14 cellular contexts compared by ENCODE assay signal in genomic region chr7:102009628-102010027, GRCh38.
DNase-seq lines count a peak whose midpoint lies in the region; ATAC-seq, FAIRE-seq and TF ChIP-seq lines count a peak whose summit lies in the region.
"Had no signal": no experiment of that assay in that cellular context is flagged by ENCODE, and none has a peak within 500 bp of the region (broad histone marks: within the 10 kb centered on the region; RNA-seq: fewer than 3 reads in every experiment).

No MANE protein-coding gene starts in this region.

- no peak overlapping the region for H2BK120ac ChIP-seq in mesendoderm (ENCODE audit: low read depth, low read length)

- H3K4me2 ChIP-seq in mesendoderm (ENCODE audit: low read length) (no peak overlapping the region), OCI-LY7 (ENCODE audit: low read length) (no peak overlapping the region)

- H3K23ac ChIP-seq in mesendoderm (ENCODE audit: low read length): no peak overlapping the region

- FAIRE-seq in GM12892 (lab: Jason Lieb, UNC): no peak
- FAIRE-seq: endothelial cell of umbilical vein had no signal

- H3K27me3 ChIP-seq in heart left ventricle: no peaks in the 10 kb centered on the region
- H3K27me3 ChIP-seq in mesendoderm (ENCODE audit: insufficient read depth, low read length, poor library complexity): no peaks in the 10 kb centered on the region
- H3K27me3 ChIP-seq: stomach had no signal

- H4K5ac ChIP-seq in mesendoderm (ENCODE audit: low read length): no peak overlapping the region

- no peak overlapping the region for H2AFZ ChIP-seq in OCI-LY7 (ENCODE audit: low read length)

- H4K8ac ChIP-seq in mesendoderm (ENCODE audit: low read depth, low read length): no peak overlapping the region

- POLR2A ChIA-PET in OCI-LY7 (lab: Charles Lee): interaction anchor here (0.6 to 0.7 kb wide), 3 partner anchors 20 to 188 kb away, joined by 3 to 7 read pairs (median 4); no protein-coding TSS in a partner anchor

- H3K79me2 ChIP-seq in mesendoderm (ENCODE audit: control insufficient read depth, insufficient read depth, low read length) (peaks cover 9% of the 10 kb centered on the region), OCI-LY7 (ENCODE audit: insufficient read depth, low read depth, low read length) (peaks cover 78% of the 10 kb centered on the region)

- peaks cover 0 to 10% (median 0%) of the 10 kb centered on the region in 12 donors for H3K4me1 ChIP-seq in heart left ventricle
- no peaks in the 10 kb centered on the region for H3K4me1 ChIP-seq in mesendoderm (ENCODE audit: control insufficient read depth, low read depth, low read length)
- H3K4me1 ChIP-seq in OCI-LY7 (ENCODE audit: insufficient read depth, low read length, poor library complexity, severe bottlenecking): no peaks in the 10 kb centered on the region

- H3K56ac ChIP-seq in mesendoderm (ENCODE audit: low read length): no peak overlapping the region

- H3K18ac ChIP-seq in mesendoderm (ENCODE audit: low read length): no peak overlapping the region

- intact Hi-C loops in left ventricle myocardium superior (cut with micrococcal nuclease) (no loop called here), heart left ventricle (cut with DNase I) (no loop called here), sciatic nerve (cut with DNase I) (no loop called here), OCI-LY7 (cut with micrococcal nuclease; ENCODE audit: unreplicated experiment) (no loop called here)

- H3K9me2 ChIP-seq in OCI-LY7 (ENCODE audit: insufficient read depth, low read length): no peaks in the 10 kb centered on the region

- ATAC-seq in left ventricle myocardium superior: peak; percentile 21
- ATAC-seq in heart left ventricle: no peak
- ATAC-seq in sciatic nerve: no peak

- 57 to 67% (median 63%) methylated on average over 5 of the region's 5 CpGs for WGBS in heart left ventricle, 4 donors
- no CpG with 5 or more reads among the region's 5 CpGs for WGBS in mesendoderm (ENCODE audit: extremely low coverage, insufficient coverage, low lambda C conversion rate)

- no peak overlapping the region for H2BK15ac ChIP-seq in mesendoderm (replicated peaks; ENCODE audit: low read depth)

- no peak overlapping the region for H2BK5ac ChIP-seq in mesendoderm (ENCODE audit: low read length)

- H3K9me3 ChIP-seq in heart left ventricle: no peaks in the 10 kb centered on the region
- no peaks in the 10 kb centered on the region for H3K9me3 ChIP-seq in OCI-LY7 (ENCODE audit: low read length)
- H3K9me3 ChIP-seq: stomach had no signal

- peaks cover 23% of the 10 kb centered on the region for H3K79me1 ChIP-seq in mesendoderm (ENCODE audit: low read length)

- no peak overlapping the region for H2AK5ac ChIP-seq in mesendoderm (ENCODE audit: low read length)

- H4K20me1 ChIP-seq in OCI-LY7 (ENCODE audit: insufficient read depth, low read length): no peaks in the 10 kb centered on the region

- H3K4ac ChIP-seq in mesendoderm (ENCODE audit: low read depth, low read length): no peak overlapping the region

- no peak for DNase-seq in left ventricle myocardium superior
- no peak for DNase-seq in heart left ventricle
- peak; percentile 59 for DNase-seq in choroid plexus epithelial cell (ENCODE audit: low read depth)
- DNase-seq in mesendoderm: peak; percentile 63
- DNase-seq in sciatic nerve (ENCODE audit: low spot score): no peak
- DNase-seq in NCI-H774 (lab: John Stamatoyannopoulos, UW): no peak
- no peak for DNase-seq in GM12892 (ENCODE audit: insufficient read length)
- no peak for DNase-seq in OCI-LY7 (ENCODE audit: low spot score)
- DNase-seq: activated CD4-positive, alpha-beta memory T cell treated with anti-CD3 and anti-CD28 coated beads for 36 hours; DMS 273 treated with DMSO at 0.1 percent for 48 hours; NCI-H187 treated with DMSO at 0.1 percent for 48 hours; SHP77 treated with DMSO at 0.1 percent for 48 hours had no signal

- peaks cover 0 to 4% (median 0%) of the 10 kb centered on the region in 9 donors for H3K36me3 ChIP-seq in heart left ventricle
- H3K36me3 ChIP-seq in mesendoderm (ENCODE audit: control insufficient read depth, insufficient read depth, low read length): no peaks in the 10 kb centered on the region
- H3K36me3 ChIP-seq in OCI-LY7 (ENCODE audit: insufficient read depth, low read length): peaks cover 88% of the 10 kb centered on the region

- no peak overlapping the region for H3K4me3 ChIP-seq in heart left ventricle
- H3K4me3 ChIP-seq in choroid plexus epithelial cell (ENCODE audit: low read depth, low read length): no peak overlapping the region
- H3K4me3 ChIP-seq in mesendoderm (ENCODE audit: low read length): no peak overlapping the region
- no peak overlapping the region for H3K4me3 ChIP-seq in OCI-LY7 (ENCODE audit: low read depth, low read length, poor library complexity, severe bottlenecking)
- H3K4me3 ChIP-seq: stomach had no signal

- TF ChIP-seq POLR2A in heart left ventricle (IDR thresholded peaks at IDR 0.05) (no peak), GM12892 (IDR thresholded peaks at IDR 0.05; ENCODE audit: low read depth, low read length) (no peak)

- CTCF ChIA-PET in OCI-LY7 (lab: Charles Lee; ENCODE audit: unreplicated experiment): no interaction called here

- TF ChIP-seq CTCF in heart left ventricle (IDR thresholded peaks at IDR 0.05) (no peak), choroid plexus epithelial cell (conservative IDR thresholded peaks at IDR 0.05; ENCODE audit: low read depth, low read length) (no peak), OCI-LY7 (conservative IDR thresholded peaks at IDR 0.05; ENCODE audit: low read length) (no peak)

- no TSS peak for BruUV-seq in OCI-LY7 (replicated peaks; lab: Mats Ljungman, UMichigan)

- peak overlapping the region in 2 of 12 donors; percentile 13 to 24 for H3K27ac ChIP-seq in heart left ventricle
- no peak overlapping the region for H3K27ac ChIP-seq in mesendoderm (ENCODE audit: low read depth, low read length)
- H3K27ac ChIP-seq in OCI-LY7 (ENCODE audit: low read depth, low read length, poor library complexity, severe bottlenecking): no peak overlapping the region

- no peak overlapping the region for H3K9ac ChIP-seq in mesendoderm (ENCODE audit: low read length)

Comparison
In these comparisons a context has a peak if more than half of its experiments do, and no peak if none do; other contexts are left out.
1. DNase-seq: peak in choroid plexus epithelial cell (single experiment) and mesendoderm (single experiment); none in left ventricle myocardium superior (single experiment), heart left ventricle (0 of 5), sciatic nerve (single experiment), NCI-H774 (single experiment), GM12892 (single experiment) and OCI-LY7 (single experiment).